Comparison of ENCODE assay signal across 15 cellular contexts in the genomic region with DNA sequence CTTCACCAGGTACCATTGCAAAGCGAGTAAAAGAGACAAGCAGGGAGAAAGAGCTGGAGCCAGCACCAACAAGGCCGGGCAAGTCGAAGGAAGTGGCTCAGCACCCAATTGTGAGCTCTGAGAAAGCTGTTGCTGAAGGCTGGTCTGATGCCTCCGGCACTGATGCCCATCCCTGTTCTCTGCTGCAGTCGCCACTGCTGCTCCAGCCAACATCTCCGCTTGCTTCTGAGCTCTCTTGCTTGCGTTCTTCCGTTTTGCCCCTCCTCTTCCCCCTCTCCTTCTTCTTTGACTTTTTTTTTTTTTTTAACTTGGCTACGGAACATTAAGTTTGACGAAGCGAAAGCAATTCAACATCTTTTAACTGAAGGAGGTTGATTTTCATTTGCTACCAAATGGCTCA.
DNase-seq lines count a peak whose midpoint lies in the region; ATAC-seq and TF ChIP-seq lines count a peak whose summit lies in the region.
"Had no signal": no experiment of that assay in that cellular context is flagged by ENCODE, and none has a peak within 500 bp of the region (broad histone marks: within the 10 kb centered on the region; RNA-seq: fewer than 3 reads in every experiment).

No MANE protein-coding gene starts in this region.

- no TSS peak for BruUV-seq in mammary epithelial cell (replicated peaks; lab: Mats Ljungman, UMichigan)

- in situ Hi-C loops in mammary epithelial cell (cut with MboI; ENCODE audit: low sequenced_read_pairs in 2 of 2) = loop anchor here (10.0 to 25.0 kb wide), 5 partner anchors 341 to 1663 kb away; a partner anchor contains a TSS

- dilution Hi-C loops in mammary epithelial cell (cut with HindIII; ENCODE audit: low sequenced_read_pairs) = no loop called here

- H3K79me2 ChIP-seq in mammary epithelial cell (ENCODE audit: insufficient read depth, low read length) = no peaks in the 10 kb centered on the region

- H3K36me3 ChIP-seq in MG63 (no peaks in the 10 kb centered on the region), mammary epithelial cell (ENCODE audit: insufficient read depth, low read length) (no peaks in the 10 kb centered on the region), thoracic aorta (no peaks in the 10 kb centered on the region)
- H3K36me3 ChIP-seq: HAP-1 had no signal

- TF ChIP-seq CTCF in mammary epithelial cell (conservative IDR thresholded peaks at IDR 0.05 in 1 of 2, IDR thresholded peaks at IDR 0.05 in 1 of 2; ENCODE audit: extremely low read depth in 1 of 2, insufficient read depth in 1 of 2, low read depth in 1 of 2, low read length in 2 of 2) (peak in 1 of 2 donors; percentile 8), thoracic aorta (IDR thresholded peaks at IDR 0.05) (no peak)

- H3K9me3 ChIP-seq in MG63 = peaks cover 7% of the 10 kb centered on the region; the same call in 1 of the 2 replicates
- no peaks in the 10 kb centered on the region for H3K9me3 ChIP-seq in mammary epithelial cell (replicated peaks; ENCODE audit: insufficient read depth, low read length)
- H3K9me3 ChIP-seq in thoracic aorta = no peaks in the 10 kb centered on the region
- H3K9me3 ChIP-seq: HAP-1 had no signal

- intact Hi-C loops in mammary epithelial cell (cut with micrococcal nuclease) = loop anchor here (1.0 to 10.0 kb wide), 10 partner anchors 168 to 1913 kb away; no protein-coding TSS in a partner anchor

- H3K27me3 ChIP-seq in MG63 (no peaks in the 10 kb centered on the region), mammary epithelial cell (ENCODE audit: insufficient read depth, low read length) (no peaks in the 10 kb centered on the region), thoracic aorta (replicated peaks; ENCODE audit: insufficient read depth) (no peaks in the 10 kb centered on the region)

- H2AFZ ChIP-seq in mammary epithelial cell (ENCODE audit: low read depth, low read length) = peak overlapping the region; percentile 59

- no peaks in the 10 kb centered on the region for H4K20me1 ChIP-seq in mammary epithelial cell (ENCODE audit: insufficient read depth, low read length)

- H3K4me2 ChIP-seq in mammary epithelial cell (ENCODE audit: insufficient read depth, low read depth, low read length) = peak overlapping the region; percentile 61

- no peak overlapping the region for H3K9ac ChIP-seq in mammary epithelial cell (ENCODE audit: insufficient read depth, low read length)

- H3K4me3 ChIP-seq in MG63 (no peak overlapping the region), mammary epithelial cell (replicated peaks in 1 of 3; ENCODE audit: insufficient read depth in 1 of 3, low read depth in 2 of 3, low read length in 3 of 3) (peak overlapping the region in 1 of 3 experiments; percentile 21), thoracic aorta (peak overlapping the region; percentile 66)
- H3K4me3 ChIP-seq: HAP-1 had no signal

- ATAC-seq in thoracic aorta (ENCODE audit: insufficient number of reproducible peaks, low FRiP score, low read depth) (no peak), HG02938 (IDR thresholded peaks at IDR 0.05; ENCODE audit: unreplicated experiment) (no peak), HG03520 (IDR thresholded peaks at IDR 0.05; ENCODE audit: unreplicated experiment) (no peak), HG03045 (IDR thresholded peaks at IDR 0.05; ENCODE audit: unreplicated experiment) (no peak)
- ATAC-seq: left cardiac atrium had no signal

- H3K4me1 ChIP-seq in mammary epithelial cell (ENCODE audit: insufficient read depth, low read length) (peaks cover 42% of the 10 kb centered on the region), thoracic aorta (ENCODE audit: control insufficient read depth in 1 of 2, low read depth in 2 of 2) (peaks cover 10 to 20% of the 10 kb centered on the region in 2 donors)

- CTCF ChIA-PET in mammary epithelial cell (lab: Charles Lee; ENCODE audit: low non-redundant PET) = interaction anchor here (0.6 to 0.7 kb wide), 3 partner anchors 92 to 1230 kb away, joined by 5 to 7 read pairs (median 6); no protein-coding TSS in a partner anchor

- peak overlapping the region; percentile 73 for H3K27ac ChIP-seq in mammary epithelial cell (ENCODE audit: insufficient read depth, low read depth, low read length)
- H3K27ac ChIP-seq in thoracic aorta = peak overlapping the region; percentile 49 to 66

- WGBS in mammary epithelial cell (ENCODE audit: low coverage, missing lambda C conversion rate) = 4% methylated on average over 9 of the region's 11 CpGs

- DNase-seq in MG63 (peak; percentile 49), mammary epithelial cell (peak; percentile 88), left kidney (ENCODE audit: low read depth, low spot score) (peak; percentile 88), thoracic aorta (ENCODE audit: low spot score) (no peak), OCI-M1 (lab: John Stamatoyannopoulos, UW) (no peak)
- DNase-seq: activated effector memory CD4-positive, alpha-beta T cell treated with Interleukin-2 at 50 U/mL for 16 hours; left cardiac atrium; naive B cell; NCI-H2029; NCI-H69; stimulated activated naive CD4-positive, alpha-beta T cell treated with Interleukin-2 at 50 U/mL for 16 hours had no signal

Comparison
In these comparisons a context has a peak if more than half of its experiments do, and no peak if none do; other contexts are left out.
1. DNase-seq: peak in MG63 (single experiment), mammary epithelial cell (single experiment) and left kidney (single experiment); none in thoracic aorta (single experiment) and OCI-M1 (single experiment).